In the genomic region with DNA sequence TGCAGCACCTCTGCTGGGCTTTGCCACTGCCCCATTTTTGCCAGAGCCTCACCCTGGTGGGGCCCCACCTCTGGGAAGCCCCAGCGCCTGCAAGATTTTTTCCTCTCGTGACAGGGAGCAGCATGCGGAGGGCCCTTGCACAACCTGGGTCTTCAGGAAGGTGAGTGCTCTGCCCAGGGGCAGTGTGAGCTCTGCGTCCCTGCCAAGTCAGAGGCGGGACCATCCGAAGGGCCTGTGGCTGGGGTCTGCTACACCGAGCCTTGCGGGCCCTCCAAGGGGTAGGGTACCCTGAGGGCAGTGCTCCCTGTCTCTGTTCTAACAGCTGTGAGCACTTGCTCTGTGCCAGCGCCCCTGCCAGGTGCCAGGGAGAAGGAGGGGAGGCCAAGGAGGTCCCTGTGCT, we compare ENCODE assay signal across 28 cellular contexts. TPM values are rescaled to one million over a fixed set of nuclear protein-coding genes. Genes with fewer than 3 reads are reported as not detected.
DNase-seq lines count a peak whose midpoint lies in the region; ATAC-seq and TF ChIP-seq lines count a peak whose summit lies in the region.
"Had no signal": no experiment of that assay in that cellular context is flagged by ENCODE, and none has a peak within 500 bp of the region (broad histone marks: within the 10 kb centered on the region; RNA-seq: fewer than 3 reads in every experiment).

No MANE protein-coding gene starts in this region.

- peak overlapping the region; percentile 93 for H2AK5ac ChIP-seq in neuronal stem cell (ENCODE audit: low read depth, low read length)

- H3K36me3 ChIP-seq in endodermal cell (ENCODE audit: control insufficient read depth, insufficient read depth, low read length) (no peaks in the 10 kb centered on the region), neuronal stem cell (replicated peaks in 1 of 2; ENCODE audit: control insufficient read depth in 2 of 2, insufficient read depth in 2 of 2, low read length in 2 of 2) (no peaks in the 10 kb centered on the region), tibial artery (no peaks in the 10 kb centered on the region)
- H3K36me3 ChIP-seq: SJSA1, transverse colon had no signal

- H2BK12ac ChIP-seq in neuronal stem cell (ENCODE audit: low read length): peak overlapping the region; percentile 95

- peak overlapping the region; percentile 3 for H2BK15ac ChIP-seq in neuronal stem cell (ENCODE audit: low read length)

- H3K27ac ChIP-seq in endodermal cell (ENCODE audit: low read depth, low read length) (no peak overlapping the region), neuronal stem cell (replicated peaks; ENCODE audit: low read length) (no peak overlapping the region), tibial artery (peak overlapping the region; percentile 63 to 80)
- H3K27ac ChIP-seq: body of pancreas, SJSA1, transverse colon had no signal

- no peaks in the 10 kb centered on the region for H3K9me3 Mint-ChIP-seq in endodermal cell
- H3K9me3 Mint-ChIP-seq: activated naive CD8-positive, alpha-beta T cell treated with anti-CD3 and anti-CD28 coated beads, Interleukin-2, amount 50 U/mL, for 24 hours; activated T-cell treated with anti-CD3 and anti-CD28 coated beads, Interleukin-2, amount 50 U/mL, for 24 hours; memory B cell; T-helper 1 cell treated with Interleukin-12 subunit alpha and Interleukin-12 subunit beta and Interleukin-4 antibody, amounts not matched to agents 30 μg/mL and 1 μg/mL, for 36 hours had no signal

- H4K8ac ChIP-seq in neuronal stem cell (ENCODE audit: low read depth, low read length): no peak overlapping the region

- H3K4me3 ChIP-seq in endodermal cell (ENCODE audit: low read length): no peak overlapping the region
- no peak overlapping the region for H3K4me3 ChIP-seq in neuronal stem cell (ENCODE audit: low read length in 2 of 2)
- no peak overlapping the region for H3K4me3 ChIP-seq in tibial artery
- H3K4me3 ChIP-seq: body of pancreas, GM12878, SJSA1, transverse colon had no signal

- H3K36me3 Mint-ChIP-seq in endodermal cell (ENCODE audit: low read depth): no peaks in the 10 kb centered on the region
- H3K36me3 Mint-ChIP-seq: memory B cell had no signal

- peak overlapping the region; percentile 69 for H3K4ac ChIP-seq in neuronal stem cell (ENCODE audit: low read length)

- CTCF ChIA-PET in GM10248 (lab: Yijun Ruan, JAX): interaction anchor here (1.1 kb wide), 1 partner anchor 19 kb away, joined by 5 read pairs; no protein-coding TSS in a partner anchor

- no peaks in the 10 kb centered on the region for H3K79me1 ChIP-seq in neuronal stem cell (ENCODE audit: low read depth, low read length)

- TF ChIP-seq CTCF in endodermal cell (conservative IDR thresholded peaks at IDR 0.05): no peak
- TF ChIP-seq CTCF in tibial artery (IDR thresholded peaks at IDR 0.05): no peak
- no peak for TF ChIP-seq CTCF in GM10248 (IDR thresholded peaks at IDR 0.05; ENCODE audit: control extremely low read depth, extremely low read depth, low read depth, missing control alignments)

- peak overlapping the region; percentile 72 for H3K14ac ChIP-seq in neuronal stem cell (ENCODE audit: low read length)

- H3K4me3 Mint-ChIP-seq in endodermal cell: no peak overlapping the region
- H3K4me3 Mint-ChIP-seq: activated CD4-positive, alpha-beta T cell treated with anti-CD3 and anti-CD28 coated beads for 36 hours; activated naive CD8-positive, alpha-beta T cell treated with anti-CD3 and anti-CD28 coated beads, Interleukin-2, amount 50 U/mL, for 24 hours; activated T-cell treated with anti-CD3 and anti-CD28 coated beads, Interleukin-2, amount 50 U/mL, for 24 hours; memory B cell; T-helper 1 cell treated with Interleukin-12 subunit alpha and Interleukin-12 subunit beta and Interleukin-4 antibody, amounts not matched to agents 30 μg/mL and 1 μg/mL, for 36 hours had no signal

- no peak overlapping the region for H4K91ac ChIP-seq in neuronal stem cell (ENCODE audit: low read depth, low read length, poor library complexity)

- POLR2A ChIA-PET in GM10248 (lab: Yijun Ruan, JAX): no interaction called here

- H3K9ac ChIP-seq in endodermal cell (ENCODE audit: extremely low read depth, low read length, poor library complexity, severe bottlenecking) (peak overlapping the region; percentile 4), neuronal stem cell (ENCODE audit: low read depth, low read length, poor library complexity) (peak overlapping the region; percentile 65)

- peaks cover 6% of the 10 kb centered on the region for H3K27me3 Mint-ChIP-seq in endodermal cell (ENCODE audit: insufficient read depth)

- peak; percentile 1 for ATAC-seq in Right ventricle myocardium inferior
- no peak for ATAC-seq in left cardiac atrium
- no peak for ATAC-seq in HG02678 (IDR thresholded peaks at IDR 0.05; ENCODE audit: unreplicated experiment)
- ATAC-seq: activated CD4-positive, alpha-beta T cell treated with anti-CD3 and anti-CD28 coated beads for 36 hours; body of pancreas; GM12878; stimulated activated naive CD8-positive, alpha-beta T cell treated with anti-CD3 and anti-CD28 coated beads, Interleukin-15, Interleukin-2, amounts not matched to agents 100 U/mL and 50 U/mL, for 24 hours had no signal

- peaks cover 23% of the 10 kb centered on the region for H3K4me1 Mint-ChIP-seq in endodermal cell

- H3K23ac ChIP-seq in neuronal stem cell (ENCODE audit: low read depth, low read length, poor library complexity): no peak overlapping the region

- H3K4me1 ChIP-seq in endodermal cell (ENCODE audit: control insufficient read depth, insufficient read depth, low read length) (peaks cover 20% of the 10 kb centered on the region), neuronal stem cell (ENCODE audit: control insufficient read depth in 2 of 2, insufficient read depth in 1 of 2, low read depth in 1 of 2, low read length in 2 of 2) (peaks cover 3 to 18% of the 10 kb centered on the region in 2 donors), tibial artery (peaks cover 0 to 43% (median 35%) of the 10 kb centered on the region in 4 donors)

- H2BK5ac ChIP-seq in neuronal stem cell (ENCODE audit: low read length): no peak overlapping the region

- DNase-seq in Right ventricle myocardium inferior (ENCODE audit: missing footprints) (no peak), left cardiac atrium (no peak), endodermal cell (no peak), neuronal stem cell (ENCODE audit: low spot score) (no peak), tibial artery (no peak), hypothalamus (lab: John Stamatoyannopoulos, UW) (no peak), GM10248 (ENCODE audit: extremely low spot score) (no peak)
- DNase-seq: activated CD4-positive, alpha-beta T cell treated with anti-CD3 and anti-CD28 coated beads for 36 hours; activated gamma-delta T cell treated with Interleukin-2 at 50 U/mL for 16 hours; activated naive CD8-positive, alpha-beta T cell treated with anti-CD3 and anti-CD28 coated beads, Interleukin-2, amount 50 U/mL, for 24 hours; activated T-cell treated with anti-CD3 and anti-CD28 coated beads, Interleukin-2, amount 50 U/mL, for 24 hours; body of pancreas; DND-41; effector memory CD4-positive, alpha-beta T cell; islet precursor cell; NCI-H1048; NCI-H1930; NCI-H526 treated with DMSO at 0.1 percent for 48 hours; retina; stimulated activated CD4-positive, alpha-beta T cell treated with anti-CD3 and anti-CD28 coated beads, Interleukin-12 subunit alpha, Interleukin-12 subunit beta, amount 100 ng/mL, for 4 hours; stimulated activated CD4-positive, alpha-beta T cell treated with anti-CD3 and anti-CD28 coated beads, Interleukin-4, amount 100 ng/mL, for 24 hours; stimulated activated naive CD8-positive, alpha-beta T cell treated with anti-CD3 and anti-CD28 coated beads, Interleukin-15, Interleukin-2, amounts not matched to agents 100 U/mL and 50 U/mL, for 24 hours; transverse colon had no signal

- H2AFZ ChIP-seq in neuronal stem cell (ENCODE audit: low read length): no peak overlapping the region

- WGBS in endodermal cell (ENCODE audit: insufficient coverage in 1 of 2, insufficient read length in 1 of 2), 2 experiments: 86 to 87% methylated on average over 5 to 9 of the region's 9 CpGs
- no CpG with 5 or more reads among the region's 9 CpGs for WGBS in neuronal stem cell (ENCODE audit: extremely low coverage in 2 of 2, insufficient read length in 2 of 2, insufficient replicate concordance in 1 of 2), 2 donors

- no peaks in the 10 kb centered on the region for H3K27me3 ChIP-seq in endodermal cell (ENCODE audit: control insufficient read depth, insufficient read depth, low read length, poor library complexity, severe bottlenecking)
- H3K27me3 ChIP-seq in neuronal stem cell (ENCODE audit: control insufficient read depth in 3 of 3, insufficient read depth in 3 of 3, low read depth in 1 of 3, low read length in 3 of 3): no peaks in the 10 kb centered on the region
- H3K27me3 ChIP-seq in tibial artery: no peaks in the 10 kb centered on the region
- H3K27me3 ChIP-seq: body of pancreas, SJSA1, transverse colon had no signal

- H3K9me3 ChIP-seq in endodermal cell (ENCODE audit: control insufficient read depth, low read length) (no peaks in the 10 kb centered on the region), neuronal stem cell (replicated peaks in 1 of 2; ENCODE audit: control insufficient read depth in 2 of 2, insufficient read depth in 1 of 2, low read depth in 1 of 2, low read length in 2 of 2) (no peaks in the 10 kb centered on the region), tibial artery (no peaks in the 10 kb centered on the region)
- H3K9me3 ChIP-seq: body of pancreas, SJSA1, transverse colon had no signal

- peak overlapping the region; percentile 60 for H3K27ac Mint-ChIP-seq in endodermal cell
- H3K27ac Mint-ChIP-seq: activated CD4-positive, alpha-beta T cell treated with anti-CD3 and anti-CD28 coated beads for 36 hours; activated naive CD8-positive, alpha-beta T cell treated with anti-CD3 and anti-CD28 coated beads, Interleukin-2, amount 50 U/mL, for 24 hours; activated T-cell treated with anti-CD3 and anti-CD28 coated beads, Interleukin-2, amount 50 U/mL, for 24 hours; memory B cell; T-helper 1 cell treated with Interleukin-12 subunit alpha and Interleukin-12 subunit beta and Interleukin-4 antibody, amounts not matched to agents 30 μg/mL and 1 μg/mL, for 36 hours had no signal

- peak overlapping the region; percentile 95 for H3K18ac ChIP-seq in neuronal stem cell (ENCODE audit: low read length)

- H3K4me2 ChIP-seq in neuronal stem cell (ENCODE audit: insufficient read depth, low read length, poor library complexity, severe bottlenecking): no peak overlapping the region

- H2BK120ac ChIP-seq in neuronal stem cell (ENCODE audit: low read depth, low read length): peak overlapping the region; percentile 65

- intact Hi-C loops in Right ventricle myocardium inferior (cut with DNase I) (no loop called here), left cardiac atrium (cut with DNase I) (loop anchor here (5.0 to 10.0 kb wide), 2 partner anchors 201 to 208 kb away; no protein-coding TSS in a partner anchor), tibial artery (cut with DNase I; ENCODE audit: low total_unique reads) (no loop called here)

RNA-seq across cellular contexts. Expression of a gene that starts 5.8 kb away (rescaled TPM):
- 37.2 TPM for total RNA-seq in Right ventricle myocardium inferior
- 10 to 100 TPM; 26.7 to 40.5 TPM for total RNA-seq in left cardiac atrium
- total RNA-seq in endodermal cell: 100 to 1,000 TPM; 108 to 152 TPM
- 336 TPM for polyA plus RNA-seq in endodermal cell (2013, experiment 1 of 2)
- polyA plus RNA-seq in endodermal cell (2013, experiment 2 of 2): 282 TPM
- 196 TPM for polyA plus RNA-seq in neuronal stem cell (2013, experiment 1 of 2)
- 192 TPM for polyA plus RNA-seq in neuronal stem cell (2013, experiment 2 of 2)

Comparison
In these comparisons a context has a peak if more than half of its experiments do, and no peak if none do; other contexts are left out.
1. intact Hi-C loops: an anchor here in left cardiac atrium (5.0 to 10.0 kb wide); none called in Right ventricle myocardium inferior and tibial artery.
2. H3K27ac ChIP-seq: peak in tibial artery (2 of 2); none in endodermal cell (single experiment) and neuronal stem cell (single experiment).